In genomic region chr10:121285797-121286196, GRCh38 we compare ENCODE assay signal across 19 cellular contexts.
A peak's percentile ranks its signal among the peaks of the same experiment; 100 is the strongest.
DNase-seq lines count a peak whose midpoint lies in the region; FAIRE-seq and TF ChIP-seq lines count a peak whose summit lies in the region.
"Had no signal": no experiment of that assay in that cellular context is flagged by ENCODE, and none has a peak within 500 bp of the region (broad histone marks: within the 10 kb centered on the region; RNA-seq: fewer than 3 reads in every experiment).

No MANE protein-coding gene starts in this region.

- no peaks in the 10 kb centered on the region for H3K79me2 ChIP-seq in keratinocyte (ENCODE audit: control insufficient read depth, insufficient read depth, low read length)

- H3K4me3 ChIP-seq in keratinocyte (ENCODE audit: control insufficient read depth in 2 of 3, extremely low read depth in 1 of 3, insufficient read depth in 2 of 3, low read depth in 1 of 3, low read length in 3 of 3) (no peak overlapping the region), adrenal gland (no peak overlapping the region)
- H3K4me3 ChIP-seq: A549, BLaER1, GM12878, HAP-1 had no signal

- H2AFZ ChIP-seq in keratinocyte (ENCODE audit: control insufficient read depth, low read length), result no peak overlapping the region

- CTCF ChIA-PET in activated naive CD4-positive, alpha-beta T cell treated with anti-CD3 and anti-CD28 coated beads for 36 hours (lab: Charles Lee), result no interaction called here

- no peaks in the 10 kb centered on the region for H3K4me1 Mint-ChIP-seq in activated naive CD4-positive, alpha-beta T cell treated with anti-CD3 and anti-CD28 coated beads for 36 hours (ENCODE audit: low read depth)
- H3K4me1 Mint-ChIP-seq: CD14-positive monocyte; CD4-positive, alpha-beta memory T cell had no signal

- H3K36me3 Mint-ChIP-seq in activated naive CD4-positive, alpha-beta T cell treated with anti-CD3 and anti-CD28 coated beads for 36 hours (ENCODE audit: low read depth), result no peaks in the 10 kb centered on the region
- H3K36me3 Mint-ChIP-seq: CD14-positive monocyte; CD4-positive, alpha-beta memory T cell had no signal

- no peaks in the 10 kb centered on the region for H3K36me3 ChIP-seq in keratinocyte (ENCODE audit: control insufficient read depth in 2 of 2, extremely low read depth in 1 of 2, insufficient read depth in 2 of 2, low read length in 2 of 2)
- no peaks in the 10 kb centered on the region for H3K36me3 ChIP-seq in adrenal gland (replicated peaks in 1 of 2)
- H3K36me3 ChIP-seq: BLaER1, HAP-1 had no signal

- dilution Hi-C loops in keratinocyte (cut with MboI; ENCODE audit: extremely low pct_ligation_motif_present, low sequenced_read_pairs), result no loop called here

- TF ChIP-seq POLR2A in adrenal gland (IDR thresholded peaks at IDR 0.05), result no peak

- H3K27ac Mint-ChIP-seq in activated naive CD4-positive, alpha-beta T cell treated with anti-CD3 and anti-CD28 coated beads for 36 hours, result no peak overlapping the region
- H3K27ac Mint-ChIP-seq: CD14-positive monocyte; CD4-positive, alpha-beta memory T cell had no signal

- H3K27me3 ChIP-seq in keratinocyte (ENCODE audit: control insufficient read depth, extremely low read depth, insufficient read depth, low read length) (no peaks in the 10 kb centered on the region), adrenal gland (no peaks in the 10 kb centered on the region)
- H3K27me3 ChIP-seq: BLaER1 had no signal

- 73 to 84% (median 77%) methylated on average over 4 of the region's 4 CpGs for WGBS in adrenal gland, 4 donors

- H3K4me2 ChIP-seq in keratinocyte (ENCODE audit: control insufficient read depth, extremely low read depth, insufficient read depth, low read depth, low read length), result no peak overlapping the region
- H3K4me2 ChIP-seq: A549, BLaER1 had no signal

- H3K9me3 Mint-ChIP-seq in activated naive CD4-positive, alpha-beta T cell treated with anti-CD3 and anti-CD28 coated beads for 36 hours, result no peaks in the 10 kb centered on the region

- TF ChIP-seq CTCF in keratinocyte (optimal IDR thresholded peaks at IDR 0.05 in 1 of 3, IDR thresholded peaks at IDR 0.05 in 1 of 3, conservative IDR thresholded peaks at IDR 0.05 in 1 of 3; ENCODE audit: extremely low read depth in 1 of 3, insufficient read depth in 2 of 3, low read length in 3 of 3) (no peak), adrenal gland (IDR thresholded peaks at IDR 0.05) (no peak)

- peaks cover 30% of the 10 kb centered on the region for H3K4me1 ChIP-seq in keratinocyte (ENCODE audit: control insufficient read depth, extremely low read depth, insufficient read depth, low read length)
- peaks cover 0 to 7% of the 10 kb centered on the region in 2 donors for H3K4me1 ChIP-seq in adrenal gland (replicated peaks in 1 of 2)
- H3K4me1 ChIP-seq: A549 had no signal

- H3K9me1 ChIP-seq in keratinocyte (ENCODE audit: control insufficient read depth, extremely low read depth, insufficient read depth, low read length), result no peaks in the 10 kb centered on the region

- DNase-seq in DMS 273 (lab: John Stamatoyannopoulos, UW; ENCODE audit: unreplicated experiment), result peak; percentile 29
- DNase-seq in DMS 273 treated with DMSO at 0.1 percent for 48 hours (lab: John Stamatoyannopoulos, UW), result no peak
- peak in 14 of 61 donors; percentile 4 to 70 (median 8) for DNase-seq in caudate nucleus (lab: John Stamatoyannopoulos, UW)
- no peak for DNase-seq in keratinocyte (ENCODE audit: low read depth, low spot score)
- DNase-seq in activated naive CD4-positive, alpha-beta T cell treated with anti-CD3 and anti-CD28 coated beads for 36 hours, result no peak
- no peak for DNase-seq in HuH-7 (ENCODE audit: low spot score)
- no peak for DNase-seq in adrenal gland
- no peak for DNase-seq in NCI-H1048 (lab: John Stamatoyannopoulos, UW)
- DNase-seq: AML-193; CD4-positive, alpha-beta memory T cell; DMS53; DND-41; EL had no signal

- FAIRE-seq in keratinocyte (lab: Jason Lieb, UNC), result peak; percentile 56
- FAIRE-seq: A549, GM12878 had no signal

- H3K9ac ChIP-seq in keratinocyte (ENCODE audit: control insufficient read depth, extremely low read depth, insufficient read depth, low read length), result no peak overlapping the region
- H3K9ac ChIP-seq: BLaER1 had no signal

- H3K27ac ChIP-seq in caudate nucleus (ENCODE audit: low read depth, low read length), result peak overlapping the region; percentile 75
- no peak overlapping the region for H3K27ac ChIP-seq in keratinocyte (ENCODE audit: control insufficient read depth, insufficient read depth, low read length)
- no peak overlapping the region for H3K27ac ChIP-seq in adrenal gland
- H3K27ac ChIP-seq: 22Rv1, A549, BLaER1 had no signal

- H3K4me3 Mint-ChIP-seq in activated naive CD4-positive, alpha-beta T cell treated with anti-CD3 and anti-CD28 coated beads for 36 hours, result no peak overlapping the region
- H3K4me3 Mint-ChIP-seq: CD14-positive monocyte; CD4-positive, alpha-beta memory T cell had no signal

- no peaks in the 10 kb centered on the region for H4K20me1 ChIP-seq in keratinocyte (ENCODE audit: control insufficient read depth, extremely low read depth, insufficient read depth, low read length)
- H4K20me1 ChIP-seq: BLaER1 had no signal

- no peaks in the 10 kb centered on the region for H3K9me3 ChIP-seq in keratinocyte (ENCODE audit: control insufficient read depth, low read depth, low read length)
- no peaks in the 10 kb centered on the region for H3K9me3 ChIP-seq in adrenal gland (replicated peaks in 1 of 3)
- H3K9me3 ChIP-seq: A549, BLaER1, HAP-1 had no signal

- intact Hi-C loops in activated naive CD4-positive, alpha-beta T cell treated with anti-CD3 and anti-CD28 coated beads for 36 hours (cut with micrococcal nuclease), result no loop called here
- intact Hi-C loops in adrenal gland (cut with DNase I), result no loop called here

- H3K27me3 Mint-ChIP-seq in activated naive CD4-positive, alpha-beta T cell treated with anti-CD3 and anti-CD28 coated beads for 36 hours (ENCODE audit: low read depth), result peaks cover under 1% of the 10 kb centered on the region
- H3K27me3 Mint-ChIP-seq: CD4-positive, alpha-beta memory T cell had no signal
